ENCODE assay signal across 16 cellular contexts in genomic region chr2:168179592-168179991, GRCh38.
DNase-seq lines count a peak whose midpoint lies in the region.
"Had no signal": no experiment of that assay in that cellular context is flagged by ENCODE, and none has a peak within 500 bp of the region (broad histone marks: within the 10 kb centered on the region; RNA-seq: fewer than 3 reads in every experiment).

No MANE protein-coding gene starts in this region.

- H3K27ac ChIP-seq in cingulate gyrus (ENCODE audit: low read depth, low read length) = peak overlapping the region; percentile 1
- H3K27ac ChIP-seq in substantia nigra (ENCODE audit: low read depth, low read length, poor library complexity, severe bottlenecking) = peak overlapping the region; percentile 48
- H3K27ac ChIP-seq: Peyer's patch had no signal

- peak; percentile 37 for DNase-seq in DMS53 (lab: John Stamatoyannopoulos, UW)
- DNase-seq in DMS53 treated with DMSO at 0.1 percent for 48 hours (lab: John Stamatoyannopoulos, UW; ENCODE audit: unreplicated experiment) = no peak
- peak; percentile 45 for DNase-seq in NCI-H2029 (lab: John Stamatoyannopoulos, UW)
- DNase-seq in substantia nigra (lab: John Stamatoyannopoulos, UW) = no peak
- no peak for DNase-seq in NCI-H524 treated with DMSO at 0.1 percent for 48 hours (lab: John Stamatoyannopoulos, UW)
- DNase-seq in DMS 273 treated with DMSO at 0.1 percent for 48 hours (lab: John Stamatoyannopoulos, UW) = no peak
- no peak for DNase-seq in stimulated activated CD8-positive, alpha-beta memory T cell treated with anti-CD3 and anti-CD28 coated beads, Interleukin-4, amount 100 ng/mL, for 48 hours
- DNase-seq: 8988T, Karpas-422, NCI-H1417, NCI-H2081 treated with DMSO at 0.1 percent for 48 hours, NCI-H2227 treated with DMSO at 0.1 percent for 48 hours, NCI-H774, Peyer's patch, SHP77 had no signal

Comparison
In these comparisons a context has a peak if more than half of its experiments do, and no peak if none do; other contexts are left out.
1. DNase-seq: peak in DMS53 (single experiment) and NCI-H2029 (single experiment); none in DMS53 treated with DMSO at 0.1 percent for 48 hours (single experiment), substantia nigra (0 of 49), NCI-H524 treated with DMSO at 0.1 percent for 48 hours (single experiment), DMS 273 treated with DMSO at 0.1 percent for 48 hours (single experiment) and stimulated activated CD8-positive, alpha-beta memory T cell treated with anti-CD3 and anti-CD28 coated beads, Interleukin-4, amount 100 ng/mL, for 48 hours (single experiment).